Comparison of ENCODE assay signal across 16 cellular contexts in genomic region chr19:15774159-15774558, GRCh38. TPM values are rescaled to one million over a fixed set of nuclear protein-coding genes. Genes with fewer than 3 reads are reported as not detected.
"Had no signal": no experiment of that assay in that cellular context is flagged by ENCODE, and none has a peak within 500 bp of the region (broad histone marks: within the 10 kb centered on the region; RNA-seq: fewer than 3 reads in every experiment).

No MANE protein-coding gene starts in this region.

RNA-seq across cellular contexts. Expression of gene OR10H5, which starts 13.3 kb away (rescaled TPM):
- total RNA-seq: stomach, subcutaneous adipose tissue, suprapubic skin, temporal lobe, thoracic aorta, thyroid gland, tibial nerve, transverse colon, upper lobe of left lung, upper lobe of right lung, ureter, urinary bladder, uterus, vagina had no signal
- polyA plus RNA-seq: stomach had no signal

RNA-seq across cellular contexts. Expression of gene OR10H3, which starts 36.4 kb away (rescaled TPM):
- total RNA-seq: stomach, subcutaneous adipose tissue, suprapubic skin, temporal lobe, testis, thoracic aorta, thyroid gland, tibial nerve, transverse colon, upper lobe of left lung, upper lobe of right lung, ureter, urinary bladder, uterus, vagina had no signal
- polyA plus RNA-seq: stomach, thymus, urinary bladder had no signal

RNA-seq across cellular contexts. Expression of gene OR10H1, which starts 41.3 kb away (rescaled TPM):
- total RNA-seq: stomach, subcutaneous adipose tissue, suprapubic skin, temporal lobe, thoracic aorta, thyroid gland, tibial nerve, transverse colon, upper lobe of left lung, upper lobe of right lung, uterus, vagina had no signal
- polyA plus RNA-seq: stomach, urinary bladder had no signal

RNA-seq across cellular contexts. Expression of gene OR10H2, which starts 46.3 kb away (rescaled TPM):
- total RNA-seq: stomach, subcutaneous adipose tissue, suprapubic skin, temporal lobe, testis, thoracic aorta, thyroid gland, tibial nerve, upper lobe of left lung, upper lobe of right lung, ureter, urinary bladder, uterus, vagina had no signal
- polyA plus RNA-seq: stomach, thymus, urinary bladder had no signal
